8 cellular contexts compared by ENCODE assay signal in genomic region chr11:2698386-2699184, GRCh38. TPM values are rescaled to one million over a fixed set of nuclear protein-coding genes. Genes with fewer than 3 reads are reported as not detected.
A peak's percentile ranks its signal among the peaks of the same experiment; 100 is the strongest.
DNase-seq lines count a peak whose midpoint lies in the region; ATAC-seq and TF ChIP-seq lines count a peak whose summit lies in the region.

No MANE protein-coding gene starts in this region.

- no peak for TF ChIP-seq POLR2A in prostate gland (IDR thresholded peaks at IDR 0.05)

- ATAC-seq in HG03025 (IDR thresholded peaks at IDR 0.05; ENCODE audit: low FRiP score, unreplicated experiment) = no peak
- no peak for ATAC-seq in HG03469 (IDR thresholded peaks at IDR 0.05; ENCODE audit: unreplicated experiment)

- H3K9me3 ChIP-seq in SJSA1 (replicated peaks) = no peaks in the 10 kb centered on the region
- H3K9me3 ChIP-seq in prostate gland = no peaks in the 10 kb centered on the region

- H3K27me3 ChIP-seq in GM06990 (replicated peaks; ENCODE audit: control insufficient read depth, insufficient read depth, low read length) (no peaks in the 10 kb centered on the region), SJSA1 (replicated peaks) (no peaks in the 10 kb centered on the region), prostate gland (replicated peaks; ENCODE audit: insufficient read depth) (no peaks in the 10 kb centered on the region)

- intact Hi-C loops in prostate gland (cut with DNase I) = no loop called here

- no peak overlapping the region for H3K27ac ChIP-seq in SJSA1
- peak overlapping the region in 1 of 2 donors; percentile 71 for H3K27ac ChIP-seq in prostate gland

- TF ChIP-seq CTCF in GM06990 (IDR thresholded peaks at IDR 0.05; ENCODE audit: insufficient read depth, low read length, poor library complexity, severe bottlenecking) = no peak
- peak; percentile 5 for TF ChIP-seq CTCF in fibroblast of villous mesenchyme (IDR thresholded peaks at IDR 0.05; ENCODE audit: insufficient read depth, low read depth, low read length)
- TF ChIP-seq CTCF in prostate gland (IDR thresholded peaks at IDR 0.05) = no peak

- 58% methylated on average over 20 of the region's 20 CpGs for WGBS in prostate gland

- DNase-seq in GM06990 (ENCODE audit: extremely low read depth, insufficient read length) (no peak), SJSA1 (ENCODE audit: low read depth in 1 of 2, low spot score in 2 of 2) (peak in 1 of 2 experiments; percentile 18), fibroblast of villous mesenchyme (ENCODE audit: low read depth) (no peak), prostate gland (ENCODE audit: low spot score) (no peak), NCI-H526 treated with DMSO at 0.1 percent for 48 hours (lab: John Stamatoyannopoulos, UW) (no peak)
- DNase-seq in effector CD4-positive, alpha-beta T cell = no peak

- H3K36me3 ChIP-seq in GM06990 (ENCODE audit: control insufficient read depth, insufficient read depth, low read length) = no peaks in the 10 kb centered on the region; the same call in 1 of the 2 replicates
- H3K36me3 ChIP-seq in SJSA1 = peaks cover 30% of the 10 kb centered on the region
- H3K36me3 ChIP-seq in prostate gland = no peaks in the 10 kb centered on the region

- H3K4me1 ChIP-seq in SJSA1 (replicated peaks) (peaks cover 25% of the 10 kb centered on the region), prostate gland (replicated peaks) (no peaks in the 10 kb centered on the region)

- peak overlapping the region; percentile 80 for H3K4me3 ChIP-seq in GM06990 (replicated peaks; ENCODE audit: low read depth, low read length)
- peak overlapping the region; percentile 74 for H3K4me3 ChIP-seq in SJSA1
- peak overlapping the region; percentile 80 for H3K4me3 ChIP-seq in fibroblast of villous mesenchyme (ENCODE audit: low read depth, low read length)
- peak overlapping the region; percentile 60 to 61 for H3K4me3 ChIP-seq in prostate gland

RNA-seq across cellular contexts. Expression of gene KCNQ1OT1, which starts 1.2 kb away (rescaled TPM):
- total RNA-seq in SJSA1 (2014; rRNA removed; shearing (Covaris generic)) = 1.3 and 2.1 TPM in 2 replicates
- total RNA-seq in fibroblast of villous mesenchyme = 6.0 and 6.1 TPM in 2 replicates
- 1 to 10 TPM; 1.0 to 2.1 TPM for total RNA-seq in prostate gland
